8 cellular contexts compared by ENCODE assay signal in the genomic region with DNA sequence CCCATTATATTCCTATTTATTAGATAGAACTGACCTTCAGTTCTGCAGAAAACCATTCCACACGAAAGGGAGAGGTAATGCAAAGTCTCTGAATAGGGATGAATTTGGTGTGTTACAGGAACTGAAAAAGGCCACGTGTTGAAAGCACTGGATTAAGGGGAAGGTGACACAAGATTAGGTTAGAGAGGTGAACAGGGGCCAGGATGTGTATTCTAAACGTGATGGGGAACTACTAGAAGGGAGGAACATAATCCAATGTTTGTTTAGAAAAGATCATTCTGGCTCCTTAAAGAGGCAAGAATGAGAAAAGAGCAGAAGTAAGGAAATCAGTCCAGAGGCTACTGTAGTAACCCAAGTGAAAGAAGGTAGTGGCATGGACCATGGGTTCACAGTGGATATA. TPM values are rescaled to one million over a fixed set of nuclear protein-coding genes. Genes with fewer than 3 reads are reported as not detected.
A peak's percentile ranks its signal among the peaks of the same experiment; 100 is the strongest.
DNase-seq lines count a peak whose midpoint lies in the region; ATAC-seq and TF ChIP-seq lines count a peak whose summit lies in the region.

No MANE protein-coding gene starts in this region.

- POLR2A ChIA-PET in activated B cell treated with CpG ODN at 0.5 μM for 24 hours (lab: Charles Lee) = interaction anchor here (1.2 to 8.6 kb wide), 6 partner anchors 10 to 221 kb away, joined by 4 to 170 read pairs (median 19); a partner anchor contains a TSS

- peaks cover 13% of the 10 kb centered on the region; the same call in 1 of the 2 replicates for H3F3A ChIP-seq in GM23248 (ENCODE audit: insufficient read depth)

- H3K36me3 ChIP-seq in BE2C = peaks cover under 1% of the 10 kb centered on the region; the same call in 1 of the 2 replicates
- H3K36me3 ChIP-seq in GM23248 (ENCODE audit: low read depth) = no peaks in the 10 kb centered on the region; the same call in 1 of the 2 replicates
- peaks cover 12% of the 10 kb centered on the region for H3K36me3 ChIP-seq in lower lobe of right lung

- H3K4me3 ChIP-seq in BE2C (ENCODE audit: low read depth, low read length) (peak overlapping the region; percentile 87), GM23248 (peak overlapping the region; percentile 99), lower lobe of right lung (peak overlapping the region; percentile 84)

- DNase-seq in BE2C = no peak
- no peak for DNase-seq in GM23248
- no peak for DNase-seq in activated B cell treated with CpG ODN at 0.5 μM for 24 hours
- no peak for DNase-seq in lower lobe of right lung
- no peak for DNase-seq in GM19240 (ENCODE audit: insufficient read length, low spot score)

- H4K20me1 ChIP-seq in GM23248 (ENCODE audit: insufficient read depth) = no peaks in the 10 kb centered on the region

- intact Hi-C loops in activated B cell treated with CpG ODN at 0.5 μM for 24 hours (cut with micrococcal nuclease) (loop anchor here (2.0 to 10.0 kb wide), 4 partner anchors 298 to 1941 kb away; a partner anchor contains a TSS), lower lobe of right lung (cut with DNase I) (no loop called here)

- peaks cover 45% of the 10 kb centered on the region for H3K36me3 Mint-ChIP-seq in activated B cell treated with CpG ODN at 0.5 μM for 24 hours (ENCODE audit: low read depth)

- H2AFZ ChIP-seq in GM23248 = peak overlapping the region; percentile 100

- no peaks in the 10 kb centered on the region for H3K27me3 Mint-ChIP-seq in activated B cell treated with CpG ODN at 0.5 μM for 24 hours

- peak overlapping the region; percentile 95 for H3K9ac ChIP-seq in GM23248

- H3K79me2 ChIP-seq in GM23248 (ENCODE audit: insufficient read depth) = peaks cover 75% of the 10 kb centered on the region

- peaks cover 65% of the 10 kb centered on the region for H3K4me1 Mint-ChIP-seq in activated B cell treated with CpG ODN at 0.5 μM for 24 hours

- H3K4me2 ChIP-seq in GM23248 (ENCODE audit: unreplicated experiment) = peak overlapping the region; percentile 92

- H3K27me3 ChIP-seq in BE2C = no peaks in the 10 kb centered on the region
- no peaks in the 10 kb centered on the region for H3K27me3 ChIP-seq in GM23248 (replicated peaks; ENCODE audit: insufficient read depth)
- H3K27me3 ChIP-seq in lower lobe of right lung (ENCODE audit: low read depth) = no peaks in the 10 kb centered on the region

- H3K9me3 Mint-ChIP-seq in activated B cell treated with CpG ODN at 0.5 μM for 24 hours = no peaks in the 10 kb centered on the region

- WGBS in GM23248 (ENCODE audit: low coverage in 1 of 2, low lambda C conversion rate in 2 of 2, missing lambda C conversion rate in 2 of 2), 2 experiments = 4 to 8% methylated on average over 3 of the region's 3 CpGs

- no peaks in the 10 kb centered on the region for H3K9me3 ChIP-seq in BE2C
- H3K9me3 ChIP-seq in GM23248 (ENCODE audit: low read depth) = no peaks in the 10 kb centered on the region
- no peaks in the 10 kb centered on the region for H3K9me3 ChIP-seq in lower lobe of right lung

- CTCF ChIA-PET in activated B cell treated with CpG ODN at 0.5 μM for 24 hours (lab: Charles Lee) = interaction anchor here (0.7 kb wide), 1 partner anchor 221 kb away, joined by 3 read pairs; no protein-coding TSS in a partner anchor

- TF ChIP-seq CTCF in BE2C (IDR thresholded peaks at IDR 0.05; ENCODE audit: low read depth, low read length) (no peak), activated B cell treated with CpG ODN at 0.5 μM for 24 hours (IDR thresholded peaks at IDR 0.05) (no peak), lower lobe of right lung (IDR thresholded peaks at IDR 0.05) (no peak)

- H3K4me3 Mint-ChIP-seq in activated B cell treated with CpG ODN at 0.5 μM for 24 hours = peak overlapping the region; percentile 98

- in situ Hi-C loops in GM23248 (cut with MboI) = no loop called here

- no peak overlapping the region for H3K27ac ChIP-seq in GM23248
- no peak overlapping the region for H3K27ac ChIP-seq in lower lobe of right lung

- H3K27ac Mint-ChIP-seq in activated B cell treated with CpG ODN at 0.5 μM for 24 hours = peak overlapping the region; percentile 100

- no peaks in the 10 kb centered on the region for H3K9me2 ChIP-seq in GM23248 (ENCODE audit: insufficient read depth)

- no peak for ATAC-seq in activated B cell treated with CpG ODN at 0.5 μM for 24 hours (ENCODE audit: low read depth)
- ATAC-seq in lower lobe of right lung = no peak
- no peak for ATAC-seq in GM18873 (IDR thresholded peaks at IDR 0.05; ENCODE audit: low FRiP score, unreplicated experiment)
- ATAC-seq in GM19463 (IDR thresholded peaks at IDR 0.05; ENCODE audit: unreplicated experiment) = no peak
- no peak for ATAC-seq in HG03196 (IDR thresholded peaks at IDR 0.05; ENCODE audit: unreplicated experiment)

- no peaks in the 10 kb centered on the region for H3K4me1 ChIP-seq in BE2C
- H3K4me1 ChIP-seq in GM23248 (ENCODE audit: insufficient read depth) = peaks cover 15% of the 10 kb centered on the region
- peaks cover 42% of the 10 kb centered on the region for H3K4me1 ChIP-seq in lower lobe of right lung

RNA-seq across cellular contexts. Expression of a gene that starts 6.3 kb away (rescaled TPM):
- 18.9 TPM for polyA plus RNA-seq in BE2C (2012; ENCODE audit: insufficient read depth, insufficient read length, low read depth)
- 12.0 and 13.2 TPM in 2 replicates for total RNA-seq in GM23248 (2014; rRNA removed; shearing (Covaris generic))
- polyA plus RNA-seq in GM23248 (2016; fragmentation: Nextera tagmentation; extraction: Ambion mirVana) = 4.1 TPM in 2 replicates
- total RNA-seq in activated B cell treated with CpG ODN at 0.5 μM for 24 hours = 38.9 and 40.2 TPM in 2 replicates
- total RNA-seq in lower lobe of right lung = 20.6 TPM

RNA-seq across cellular contexts. Expression of a gene that starts 11.0 kb away (rescaled TPM):
- 5.3 TPM for polyA plus RNA-seq in BE2C (2012; ENCODE audit: insufficient read depth, insufficient read length, low read depth)
- 1.2 and 2.3 TPM in 2 replicates for total RNA-seq in GM23248 (2014; rRNA removed; shearing (Covaris generic))
- polyA plus RNA-seq in GM23248 (2016; fragmentation: Nextera tagmentation; extraction: Ambion mirVana) = 1.2 TPM in 2 replicates
- total RNA-seq in activated B cell treated with CpG ODN at 0.5 μM for 24 hours = 10.6 and 12.6 TPM in 2 replicates
- 6.8 TPM for total RNA-seq in lower lobe of right lung

RNA-seq across cellular contexts. Expression of a gene that starts 55.0 kb away (rescaled TPM):
- polyA plus RNA-seq in BE2C (2012; ENCODE audit: insufficient read depth, insufficient read length, low read depth) = 1.4 TPM
- total RNA-seq in GM23248 (2014; rRNA removed; shearing (Covaris generic)) = 0.25 and 0.86 TPM in 2 replicates
- 0.41 and 0.81 TPM in 2 replicates for polyA plus RNA-seq in GM23248 (2016; fragmentation: Nextera tagmentation; extraction: Ambion mirVana)
- total RNA-seq in activated B cell treated with CpG ODN at 0.5 μM for 24 hours (6.0 and 6.3 TPM in 2 replicates), lower lobe of right lung (2.2 TPM)
